Comparison of ENCODE assay signal across 10 cellular contexts in genomic region chr12:75759842-75760260, GRCh38.
DNase-seq lines count a peak whose midpoint lies in the region; ATAC-seq, FAIRE-seq and TF ChIP-seq lines count a peak whose summit lies in the region.
"Had no signal": no experiment of that assay in that cellular context is flagged by ENCODE, and none has a peak within 500 bp of the region (broad histone marks: within the 10 kb centered on the region; RNA-seq: fewer than 3 reads in every experiment).

No MANE protein-coding gene starts in this region.

- peak; percentile 43 for DNase-seq in AG04450 (ENCODE audit: low read depth, low spot score)
- DNase-seq in RCC 7860 (ENCODE audit: low spot score), result peak; percentile 83
- DNase-seq in fibroblast of pulmonary artery (ENCODE audit: low read depth), result peak; percentile 64
- DNase-seq in NCI-H1417 treated with DMSO at 0.1 percent for 48 hours (lab: John Stamatoyannopoulos, UW), result no peak
- no peak for DNase-seq in HuH-7 (ENCODE audit: low spot score)
- no peak for DNase-seq in GF-D8 (lab: John Stamatoyannopoulos, UW)
- DNase-seq in sigmoid colon, result no peak
- DNase-seq: midbrain, NCI-H1436 had no signal

- peak; percentile 86 for FAIRE-seq in RCC 7860 (lab: Jason Lieb, UNC)

- no peaks in the 10 kb centered on the region for H3K4me1 ChIP-seq in sigmoid colon

- no peaks in the 10 kb centered on the region for H3K9me3 ChIP-seq in AG04450 (ENCODE audit: control insufficient read depth, insufficient read depth, low read length)
- no peaks in the 10 kb centered on the region for H3K9me3 ChIP-seq in sigmoid colon

- 97% methylated on average over 1 of the region's 1 CpG for WGBS in sigmoid colon, 2 donors

- no peaks in the 10 kb centered on the region for H3K36me3 ChIP-seq in sigmoid colon

- peak; percentile 48 for ATAC-seq in GM21447 (IDR thresholded peaks at IDR 0.05; ENCODE audit: unreplicated experiment)

- intact Hi-C loops in sigmoid colon (cut with DNase I), result no loop called here

- no peak for TF ChIP-seq EP300 in sigmoid colon (IDR thresholded peaks at IDR 0.05)

- TF ChIP-seq CTCF in AG04450 (IDR thresholded peaks at IDR 0.05; ENCODE audit: low read depth, low read length) (no peak), fibroblast of pulmonary artery (IDR thresholded peaks at IDR 0.05; ENCODE audit: low read length, missing control alignments) (no peak), sigmoid colon (IDR thresholded peaks at IDR 0.05) (no peak)

- POLR2A ChIA-PET in AG04450 (lab: Yijun Ruan, JAX), result no interaction called here

- H3K27ac ChIP-seq in AG04450 (ENCODE audit: low read depth, low read length), result peak overlapping the region; percentile 73
- H3K27ac ChIP-seq in sigmoid colon, result no peak overlapping the region

- CTCF ChIA-PET in AG04450 (lab: Charles Lee), result no interaction called here

- no peaks in the 10 kb centered on the region for H3K27me3 ChIP-seq in AG04450 (ENCODE audit: control insufficient read depth, insufficient read depth, low read length)
- H3K27me3 ChIP-seq in sigmoid colon, result no peaks in the 10 kb centered on the region

- no peak for TF ChIP-seq POLR2A in sigmoid colon (IDR thresholded peaks at IDR 0.05)

- H3K4me3 ChIP-seq in AG04450 (ENCODE audit: low read depth, low read length) (no peak overlapping the region), fibroblast of pulmonary artery (replicated peaks; ENCODE audit: low read depth, low read length) (no peak overlapping the region), sigmoid colon (no peak overlapping the region)

Comparison
In these comparisons a context has a peak if more than half of its experiments do, and no peak if none do; other contexts are left out.
1. DNase-seq: peak in AG04450 (single experiment), RCC 7860 (single experiment) and fibroblast of pulmonary artery (single experiment); none in NCI-H1417 treated with DMSO at 0.1 percent for 48 hours (single experiment), HuH-7 (single experiment), GF-D8 (single experiment) and sigmoid colon (single experiment).